1 cellular context compared by ENCODE assay signal in the genomic region with DNA sequence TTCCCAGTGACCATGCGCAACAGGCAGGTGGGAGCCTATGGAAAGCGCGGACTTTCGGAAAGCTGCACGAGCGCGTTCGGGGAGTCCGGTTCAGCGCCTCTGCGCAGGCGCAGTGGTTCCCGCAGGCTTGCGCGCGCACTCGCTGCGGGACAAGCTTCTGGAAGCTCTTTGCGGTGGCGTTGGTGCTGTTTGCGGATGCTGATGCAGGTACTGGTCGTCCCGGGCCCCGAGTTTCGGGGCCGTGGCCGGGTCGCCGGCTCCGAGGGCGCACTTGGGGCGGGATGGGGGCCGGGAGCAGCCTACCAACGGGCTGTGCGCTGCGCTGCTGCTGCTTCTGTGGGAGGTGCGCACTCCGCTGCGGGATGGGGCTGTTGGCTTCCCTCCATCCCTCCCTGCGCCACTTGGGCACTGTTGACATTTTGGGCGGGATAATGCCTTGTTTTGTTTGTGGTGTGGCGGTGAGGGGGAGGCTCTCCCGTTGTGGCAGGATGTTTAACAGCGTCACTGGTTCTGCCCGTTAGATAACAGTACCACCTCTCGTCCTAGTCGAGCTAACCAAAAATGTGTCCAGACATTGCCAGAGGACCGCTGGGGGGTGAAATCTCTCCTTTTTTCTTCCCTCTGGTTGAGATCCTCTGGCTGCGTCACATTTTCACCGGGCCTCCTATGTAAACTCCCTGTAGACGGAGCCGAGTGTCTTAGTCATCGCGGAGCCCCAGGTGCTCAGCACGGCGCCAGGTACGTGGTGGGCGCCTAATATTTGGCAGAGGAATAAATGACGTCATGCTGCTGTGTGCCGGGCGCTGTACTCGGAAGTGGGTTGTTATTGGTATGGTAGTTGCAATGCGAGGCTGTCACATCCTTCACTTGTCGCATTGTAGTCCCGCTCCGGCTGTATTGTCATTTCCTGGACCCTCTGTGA.
TF ChIP-seq lines count a peak whose summit lies in the region.

Gene ZNF483, plus strand, starts transcription at position 124 of the 922 bp plus-strand sequence. CDS start 2,217 bp downstream, outside the sequence.

TF ChIP-seq in HepG2, 621 proteins besides CTCF, POLR2A, EP300 and RAD21 (continued from another document and continues in another):
- TF ChIP-seq, protein P1, sequence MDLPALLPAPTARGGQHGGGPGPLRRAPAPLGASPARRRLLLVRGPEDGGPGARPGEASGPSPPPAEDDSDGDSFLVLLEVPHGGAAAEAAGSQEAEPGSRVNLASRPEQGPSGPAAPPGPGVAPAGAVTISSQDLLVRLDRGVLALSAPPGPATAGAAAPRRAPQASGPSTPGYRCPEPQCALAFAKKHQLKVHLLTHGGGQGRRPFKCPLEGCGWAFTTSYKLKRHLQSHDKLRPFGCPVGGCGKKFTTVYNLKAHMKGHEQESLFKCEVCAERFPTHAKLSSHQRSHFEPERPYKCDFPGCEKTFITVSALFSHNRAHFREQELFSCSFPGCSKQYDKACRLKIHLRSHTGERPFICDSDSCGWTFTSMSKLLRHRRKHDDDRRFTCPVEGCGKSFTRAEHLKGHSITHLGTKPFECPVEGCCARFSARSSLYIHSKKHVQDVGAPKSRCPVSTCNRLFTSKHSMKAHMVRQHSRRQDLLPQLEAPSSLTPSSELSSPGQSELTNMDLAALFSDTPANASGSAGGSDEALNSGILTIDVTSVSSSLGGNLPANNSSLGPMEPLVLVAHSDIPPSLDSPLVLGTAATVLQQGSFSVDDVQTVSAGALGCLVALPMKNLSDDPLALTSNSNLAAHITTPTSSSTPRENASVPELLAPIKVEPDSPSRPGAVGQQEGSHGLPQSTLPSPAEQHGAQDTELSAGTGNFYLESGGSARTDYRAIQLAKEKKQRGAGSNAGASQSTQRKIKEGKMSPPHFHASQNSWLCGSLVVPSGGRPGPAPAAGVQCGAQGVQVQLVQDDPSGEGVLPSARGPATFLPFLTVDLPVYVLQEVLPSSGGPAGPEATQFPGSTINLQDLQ (CRISPR knock-in tag; IDR thresholded peaks at IDR 0.05), result no peak
- TF ChIP-seq ZNF331 (CRISPR knock-in tag; IDR thresholded peaks at IDR 0.05) (no peak), ZNF629 (CRISPR knock-in tag; conservative IDR thresholded peaks at IDR 0.05) (no peak), ZNF382 (CRISPR knock-in tag; IDR thresholded peaks at IDR 0.05; ENCODE audit: borderline replicate concordance) (no peak), KAT2B (IDR thresholded peaks at IDR 0.05; ENCODE audit: borderline replicate concordance, low read depth, low read length) (no peak), EHMT2 (IDR thresholded peaks at IDR 0.05; ENCODE audit: borderline replicate concordance, low read depth, low read length) (no peak), THAP11 (CRISPR knock-in tag; IDR thresholded peaks at IDR 0.05) (no peak), TCF7 (IDR thresholded peaks at IDR 0.05; ENCODE audit: low read depth) (no peak), YEATS4 (CRISPR knock-in tag; IDR thresholded peaks at IDR 0.05; ENCODE audit: borderline replicate concordance) (peak; percentile 29; the same call in 1 of the 2 replicates), PHF8 (CRISPR knock-in tag; IDR thresholded peaks at IDR 0.05) (peak; percentile 59; the same call in 1 of the 2 replicates), ZKSCAN5 (CRISPR knock-in tag; IDR thresholded peaks at IDR 0.05) (no peak), ZSCAN21 (CRISPR knock-in tag; IDR thresholded peaks at IDR 0.05; ENCODE audit: borderline replicate concordance) (peak; percentile 71; the same call in 1 of the 2 replicates), ZNF781 (CRISPR knock-in tag; IDR thresholded peaks at IDR 0.05; ENCODE audit: borderline replicate concordance, not compliant biosample characterization) (no peak), TBX2 (CRISPR knock-in tag; IDR thresholded peaks at IDR 0.05; ENCODE audit: borderline replicate concordance) (no peak), ZBTB34 (CRISPR knock-in tag; IDR thresholded peaks at IDR 0.05) (no peak; the same call in 1 of the 2 replicates), SCMH1 (CRISPR knock-in tag; IDR thresholded peaks at IDR 0.05; ENCODE audit: borderline replicate concordance) (no peak), ZNF225 (CRISPR knock-in tag; IDR thresholded peaks at IDR 0.05) (0 out of 2 replicates have a peak, but pooled peaks have one; percentile 16), AHR (CRISPR knock-in tag; IDR thresholded peaks at IDR 0.05) (no peak), ZNF839 (CRISPR knock-in tag; IDR thresholded peaks at IDR 0.05; ENCODE audit: borderline replicate concordance) (no peak), CAMTA2 (CRISPR knock-in tag; IDR thresholded peaks at IDR 0.05; ENCODE audit: borderline replicate concordance) (0 out of 2 replicates have a peak, but pooled peaks have one; percentile 40), ATF6 (CRISPR knock-in tag; conservative IDR thresholded peaks at IDR 0.05) (no peak), ATF3 (CRISPR knock-in tag; IDR thresholded peaks at IDR 0.05) (peak; percentile 46; the same call in 1 of the 2 replicates), SP4 (CRISPR knock-in tag; IDR thresholded peaks at IDR 0.05) (no peak), FOXK1 (CRISPR knock-in tag; IDR thresholded peaks at IDR 0.05; ENCODE audit: borderline replicate concordance, low read depth) (0 out of 2 replicates have a peak, but pooled peaks have one; percentile 22), FOXA3 (CRISPR knock-in tag; IDR thresholded peaks at IDR 0.05) (no peak; the same call in 1 of the 2 replicates), ZMAT5 (CRISPR knock-in tag; IDR thresholded peaks at IDR 0.05; ENCODE audit: borderline replicate concordance, low read depth) (no peak), TEAD3 (CRISPR knock-in tag; optimal IDR thresholded peaks at IDR 0.05; ENCODE audit: borderline replicate concordance) (peak; percentile 10), ZNF788 (CRISPR knock-in tag; IDR thresholded peaks at IDR 0.05; ENCODE audit: borderline replicate concordance) (no peak), NPAS2 (CRISPR knock-in tag; IDR thresholded peaks at IDR 0.05; ENCODE audit: borderline replicate concordance) (no peak), ZNF260 (CRISPR knock-in tag; IDR thresholded peaks at IDR 0.05; ENCODE audit: borderline replicate concordance, low read depth) (no peak), EED (CRISPR knock-in tag; IDR thresholded peaks at IDR 0.05) (no peak), ZFP82 (CRISPR knock-in tag; IDR thresholded peaks at IDR 0.05; ENCODE audit: borderline replicate concordance) (peak; percentile 56; the same call in 1 of the 2 replicates), ARID2 (CRISPR knock-in tag; IDR thresholded peaks at IDR 0.05; ENCODE audit: borderline replicate concordance) (no peak)
- TF ChIP-seq, protein P2, sequence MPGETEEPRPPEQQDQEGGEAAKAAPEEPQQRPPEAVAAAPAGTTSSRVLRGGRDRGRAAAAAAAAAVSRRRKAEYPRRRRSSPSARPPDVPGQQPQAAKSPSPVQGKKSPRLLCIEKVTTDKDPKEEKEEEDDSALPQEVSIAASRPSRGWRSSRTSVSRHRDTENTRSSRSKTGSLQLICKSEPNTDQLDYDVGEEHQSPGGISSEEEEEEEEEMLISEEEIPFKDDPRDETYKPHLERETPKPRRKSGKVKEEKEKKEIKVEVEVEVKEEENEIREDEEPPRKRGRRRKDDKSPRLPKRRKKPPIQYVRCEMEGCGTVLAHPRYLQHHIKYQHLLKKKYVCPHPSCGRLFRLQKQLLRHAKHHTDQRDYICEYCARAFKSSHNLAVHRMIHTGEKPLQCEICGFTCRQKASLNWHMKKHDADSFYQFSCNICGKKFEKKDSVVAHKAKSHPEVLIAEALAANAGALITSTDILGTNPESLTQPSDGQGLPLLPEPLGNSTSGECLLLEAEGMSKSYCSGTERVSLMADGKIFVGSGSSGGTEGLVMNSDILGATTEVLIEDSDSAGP (CRISPR knock-in tag; IDR thresholded peaks at IDR 0.05; ENCODE audit: borderline replicate concordance), result peak; percentile 73; the same call in 1 of the 2 replicates
- TF ChIP-seq, protein P3, sequence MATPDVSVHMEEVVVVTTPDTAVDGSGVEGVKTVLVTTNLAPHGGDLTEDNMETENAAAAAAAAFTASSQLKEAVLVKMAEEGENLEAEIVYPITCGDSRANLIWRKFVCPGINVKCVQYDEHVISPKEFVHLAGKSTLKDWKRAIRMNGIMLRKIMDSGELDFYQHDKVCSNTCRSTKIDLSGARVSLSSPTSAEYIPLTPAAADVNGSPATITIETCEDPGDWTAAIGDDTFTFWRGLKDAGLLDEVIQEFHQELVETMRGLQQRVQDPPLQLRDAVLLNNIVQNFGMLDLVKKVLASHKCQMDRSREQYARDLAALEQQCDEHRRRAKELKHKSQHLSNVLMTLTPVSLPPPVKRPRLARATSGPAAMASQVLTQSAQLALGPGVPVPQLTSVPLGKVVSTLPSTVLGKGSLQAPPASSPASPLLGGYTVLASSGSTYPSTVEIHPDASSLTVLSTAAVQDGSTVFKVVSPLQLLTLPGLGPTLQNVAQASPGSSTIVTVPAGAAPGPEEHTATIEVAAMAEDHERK (CRISPR knock-in tag; IDR thresholded peaks at IDR 0.05; ENCODE audit: low read depth), result no peak
- TF ChIP-seq, protein P4, sequence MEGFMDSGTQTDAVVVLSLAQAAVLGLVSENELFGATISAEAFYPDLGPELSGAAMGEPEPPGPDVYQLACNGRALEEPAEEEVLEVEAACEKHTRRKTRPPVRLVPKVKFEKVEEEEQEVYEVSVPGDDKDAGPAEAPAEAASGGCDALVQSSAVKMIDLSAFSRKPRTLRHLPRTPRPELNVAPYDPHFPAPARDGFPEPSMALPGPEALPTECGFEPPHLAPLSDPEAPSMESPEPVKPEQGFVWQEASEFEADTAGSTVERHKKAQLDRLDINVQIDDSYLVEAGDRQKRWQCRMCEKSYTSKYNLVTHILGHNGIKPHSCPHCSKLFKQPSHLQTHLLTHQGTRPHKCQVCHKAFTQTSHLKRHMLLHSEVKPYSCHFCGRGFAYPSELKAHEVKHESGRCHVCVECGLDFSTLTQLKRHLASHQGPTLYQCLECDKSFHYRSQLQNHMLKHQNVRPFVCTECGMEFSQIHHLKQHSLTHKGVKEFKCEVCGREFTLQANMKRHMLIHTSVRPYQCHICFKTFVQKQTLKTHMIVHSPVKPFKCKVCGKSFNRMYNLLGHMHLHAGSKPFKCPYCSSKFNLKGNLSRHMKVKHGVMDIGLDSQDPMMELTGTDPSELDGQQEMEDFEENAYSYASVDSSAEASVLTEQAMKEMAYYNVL (CRISPR knock-in tag; IDR thresholded peaks at IDR 0.05; ENCODE audit: borderline replicate concordance), result peak; percentile 64; the same call in 1 of the 2 replicates
- TF ChIP-seq, protein P5, sequence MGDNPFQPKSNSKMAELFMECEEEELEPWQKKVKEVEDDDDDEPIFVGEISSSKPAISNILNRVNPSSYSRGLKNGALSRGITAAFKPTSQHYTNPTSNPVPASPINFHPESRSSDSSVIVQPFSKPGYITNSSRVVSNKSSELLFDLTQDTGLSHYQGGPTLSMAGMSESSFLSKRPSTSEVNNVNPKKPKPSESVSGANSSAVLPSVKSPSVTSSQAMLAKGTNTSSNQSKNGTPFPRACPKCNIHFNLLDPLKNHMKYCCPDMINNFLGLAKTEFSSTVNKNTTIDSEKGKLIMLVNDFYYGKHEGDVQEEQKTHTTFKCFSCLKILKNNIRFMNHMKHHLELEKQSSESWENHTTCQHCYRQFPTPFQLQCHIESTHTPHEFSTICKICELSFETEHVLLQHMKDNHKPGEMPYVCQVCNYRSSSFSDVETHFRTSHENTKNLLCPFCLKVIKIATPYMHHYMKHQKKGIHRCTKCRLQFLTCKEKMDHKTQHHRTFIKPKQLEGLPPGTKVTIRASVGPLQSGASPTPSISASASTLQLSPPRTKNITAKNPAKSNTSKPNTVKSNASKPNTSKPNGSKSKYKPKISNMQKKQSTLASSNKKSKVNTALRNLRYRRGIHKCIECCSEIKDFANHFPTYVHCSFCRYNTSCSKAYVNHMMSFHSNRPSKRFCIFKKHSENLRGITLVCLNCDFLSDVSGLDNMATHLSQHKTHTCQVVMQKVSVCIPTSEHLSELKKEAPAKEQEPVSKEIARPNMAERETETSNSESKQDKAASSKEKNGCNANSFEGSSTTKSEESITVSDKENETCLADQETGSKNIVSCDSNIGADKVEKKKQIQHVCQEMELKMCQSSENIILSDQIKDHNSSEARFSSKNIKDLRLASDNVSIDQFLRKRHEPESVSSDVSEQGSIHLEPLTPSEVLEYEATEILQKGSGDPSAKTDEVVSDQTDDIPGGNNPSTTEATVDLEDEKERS (CRISPR knock-in tag; IDR thresholded peaks at IDR 0.05), result 0 out of 2 replicates have a peak, but pooled peaks have one; percentile 5
- TF ChIP-seq, protein P6, sequence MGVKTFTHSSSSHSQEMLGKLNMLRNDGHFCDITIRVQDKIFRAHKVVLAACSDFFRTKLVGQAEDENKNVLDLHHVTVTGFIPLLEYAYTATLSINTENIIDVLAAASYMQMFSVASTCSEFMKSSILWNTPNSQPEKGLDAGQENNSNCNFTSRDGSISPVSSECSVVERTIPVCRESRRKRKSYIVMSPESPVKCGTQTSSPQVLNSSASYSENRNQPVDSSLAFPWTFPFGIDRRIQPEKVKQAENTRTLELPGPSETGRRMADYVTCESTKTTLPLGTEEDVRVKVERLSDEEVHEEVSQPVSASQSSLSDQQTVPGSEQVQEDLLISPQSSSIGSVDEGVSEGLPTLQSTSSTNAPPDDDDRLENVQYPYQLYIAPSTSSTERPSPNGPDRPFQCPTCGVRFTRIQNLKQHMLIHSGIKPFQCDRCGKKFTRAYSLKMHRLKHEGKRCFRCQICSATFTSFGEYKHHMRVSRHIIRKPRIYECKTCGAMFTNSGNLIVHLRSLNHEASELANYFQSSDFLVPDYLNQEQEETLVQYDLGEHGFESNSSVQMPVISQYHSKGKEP (CRISPR knock-in tag; IDR thresholded peaks at IDR 0.05), result no peak
